In the genomic region with DNA sequence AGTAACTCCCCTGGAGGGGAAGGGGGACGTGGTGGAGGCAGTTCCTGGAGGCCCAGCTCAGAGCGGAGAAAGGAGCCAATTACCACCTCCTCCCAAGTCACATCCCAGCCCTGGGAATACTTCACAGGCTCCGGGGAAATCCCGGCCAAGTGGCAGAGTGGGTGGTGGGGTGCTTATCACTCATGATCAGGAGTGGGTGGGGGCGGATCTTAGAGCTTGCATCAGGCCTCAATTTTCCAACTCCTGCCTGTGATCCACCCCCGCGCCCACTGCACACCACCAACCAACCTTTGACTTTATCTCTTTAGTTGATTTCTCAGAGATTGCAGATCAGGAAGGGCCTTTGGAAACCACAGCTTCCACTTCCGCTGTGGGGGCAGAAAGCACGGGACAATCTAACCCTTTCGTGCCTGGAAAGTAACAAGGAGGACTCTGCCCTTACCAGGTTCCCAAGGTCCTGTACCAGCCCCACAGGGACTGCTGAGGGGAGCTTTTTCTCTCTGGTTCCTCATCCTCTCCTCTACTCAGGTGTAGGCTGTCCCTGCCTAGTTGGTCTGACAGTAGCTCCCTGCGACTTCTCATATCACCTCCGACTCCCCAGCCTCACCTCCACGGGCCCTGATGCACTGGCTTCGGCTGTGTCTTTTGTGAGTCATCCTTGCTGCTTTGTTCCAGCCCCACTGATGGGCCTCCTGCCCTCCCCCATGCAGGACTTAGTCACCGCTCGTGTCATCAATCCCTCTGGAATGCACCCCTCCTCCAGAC, we compare ENCODE assay signal across 8 cellular contexts. TPM values are rescaled to one million over a fixed set of nuclear protein-coding genes. Genes with fewer than 3 reads are reported as not detected.
A peak's percentile ranks its signal among the peaks of the same experiment; 100 is the strongest.
DNase-seq lines count a peak whose midpoint lies in the region; TF ChIP-seq lines count a peak whose summit lies in the region.

No MANE protein-coding gene starts in this region.

- H3K9me3 ChIP-seq in ovary (no peaks in the 10 kb centered on the region), transverse colon (no peaks in the 10 kb centered on the region)

- in situ Hi-C loops in transverse colon (cut with MboI; ENCODE audit: low pct_ligation_motif_present in 1 of 4, low pct_unique_long_range_greater_than_20kb in 1 of 4, low sequenced_read_pairs in 3 of 4): no loop called here

- 34 to 41% (median 38%) methylated on average over 16 of the region's 16 CpGs for WGBS in ovary, 3 donors
- WGBS in transverse colon (ENCODE audit: low coverage in 1 of 2), 2 donors: 49 to 62% methylated on average over 10 to 16 of the region's 16 CpGs

- intact Hi-C loops in ovary (cut with DNase I) (no loop called here), transverse colon (cut with DNase I; ENCODE audit: low total_unique reads) (no loop called here)

- no peaks in the 10 kb centered on the region for H3K27me3 ChIP-seq in ovary
- H3K27me3 ChIP-seq in transverse colon: no peaks in the 10 kb centered on the region

- H3K4me1 ChIP-seq in ovary (ENCODE audit: insufficient read depth) (peaks cover 3% of the 10 kb centered on the region), transverse colon (peaks cover 2 to 22% (median 12%) of the 10 kb centered on the region in 4 donors)

- no peak for TF ChIP-seq EP300 in ovary (IDR thresholded peaks at IDR 0.05)
- no peak for TF ChIP-seq EP300 in transverse colon (IDR thresholded peaks at IDR 0.05; ENCODE audit: low read depth)

- TF ChIP-seq POLR2A in ovary (IDR thresholded peaks at IDR 0.05): no peak
- no peak for TF ChIP-seq POLR2A in transverse colon (IDR thresholded peaks at IDR 0.05)

- H3K36me3 ChIP-seq in ovary: no peaks in the 10 kb centered on the region
- H3K36me3 ChIP-seq in transverse colon: no peaks in the 10 kb centered on the region

- H3K4me3 ChIP-seq in fibroblast of pulmonary artery (replicated peaks; ENCODE audit: low read depth, low read length) (no peak overlapping the region), ovary (no peak overlapping the region), transverse colon (no peak overlapping the region)

- DNase-seq in DMS53 treated with DMSO at 0.1 percent for 48 hours (lab: John Stamatoyannopoulos, UW; ENCODE audit: unreplicated experiment): peak; percentile 82
- peak; percentile 73 for DNase-seq in OCI-M1 (lab: John Stamatoyannopoulos, UW)
- DNase-seq in activated T-helper 1 cell treated with Interleukin-2 at 50 U/mL for 16 hours (ENCODE audit: low read depth): peak; percentile 50
- peak; percentile 94 for DNase-seq in fibroblast of pulmonary artery (ENCODE audit: low read depth)
- DNase-seq in ovary: peak; percentile 68 to 82 (median 75)
- peak; percentile 54 for DNase-seq in transverse colon
- DNase-seq in NCI-H2081 treated with DMSO at 0.1 percent for 48 hours (lab: John Stamatoyannopoulos, UW): no peak
- DNase-seq in DMS 273 treated with DMSO at 0.1 percent for 48 hours (lab: John Stamatoyannopoulos, UW): no peak

- H3K27ac ChIP-seq in ovary (peak overlapping the region in 1 of 2 donors; percentile 51), transverse colon (peak overlapping the region; percentile 62 to 80 (median 73))

- TF ChIP-seq CTCF in fibroblast of pulmonary artery (IDR thresholded peaks at IDR 0.05; ENCODE audit: low read length, missing control alignments): no peak
- no peak for TF ChIP-seq CTCF in ovary (IDR thresholded peaks at IDR 0.05)
- TF ChIP-seq CTCF in transverse colon (IDR thresholded peaks at IDR 0.05): no peak

RNA-seq across cellular contexts. Expression of gene IER3, which starts 24.9 kb away (rescaled TPM):
- total RNA-seq in ovary: 100 to 1,000 TPM in 1 of 7 donors, 10 to 100 TPM in 5, 1 to 10 TPM in 1; 9.7 to 221 (median 20.6) TPM
- 10 to 100 TPM; 16.1 to 30.6 TPM for polyA plus RNA-seq in ovary
- 100 to 1,000 TPM in 1 of 4 donors, 10 to 100 TPM in 3; 21.1 to 100 (median 84.6) TPM for total RNA-seq in transverse colon

RNA-seq across cellular contexts. Expression of gene FLOT1, which starts 26.8 kb away (rescaled TPM):
- total RNA-seq in ovary (100 to 1,000 TPM in 6 of 7 donors, 10 to 100 TPM in 1; 64.1 to 154 (median 116) TPM), transverse colon (100 to 1,000 TPM; 123 to 146 (median 139) TPM)
- 100 to 1,000 TPM; 124 to 180 TPM for polyA plus RNA-seq in ovary

RNA-seq across cellular contexts. Expression of gene TUBB, which starts 49.1 kb away (rescaled TPM):
- total RNA-seq in ovary (100 to 1,000 TPM; 242 to 697 (median 630) TPM), transverse colon (100 to 1,000 TPM in 3 of 4 donors, 10 to 100 TPM in 1; 77.1 to 128 (median 106) TPM)
- 100 to 1,000 TPM; 370 to 772 TPM for polyA plus RNA-seq in ovary

RNA-seq across cellular contexts. Expression of gene MDC1, which starts 52.2 kb away (rescaled TPM):
- total RNA-seq in ovary: 10 to 100 TPM; 13.1 to 62.5 (median 43.9) TPM
- 10 to 100 TPM; 20.1 to 39.0 TPM for polyA plus RNA-seq in ovary
- total RNA-seq in transverse colon: 10 to 100 TPM in 2 of 4 donors, 1 to 10 TPM in 2; 3.1 to 13.5 (median 9.7) TPM

Comparison
In these comparisons a context has a peak if more than half of its experiments do, and no peak if none do; other contexts are left out.
1. DNase-seq: peak in DMS53 treated with DMSO at 0.1 percent for 48 hours (single experiment), OCI-M1 (single experiment), activated T-helper 1 cell treated with Interleukin-2 at 50 U/mL for 16 hours (single experiment), fibroblast of pulmonary artery (single experiment), ovary (5 of 5) and transverse colon (single experiment); none in NCI-H2081 treated with DMSO at 0.1 percent for 48 hours (single experiment) and DMS 273 treated with DMSO at 0.1 percent for 48 hours (single experiment).